ENCODE assay signal across 8 cellular contexts in genomic region chr21:33324311-33325221, GRCh38. TPM values are rescaled to one million over a fixed set of nuclear protein-coding genes. Genes with fewer than 3 reads are reported as not detected.
DNase-seq lines count a peak whose midpoint lies in the region; ATAC-seq and TF ChIP-seq lines count a peak whose summit lies in the region.

Gene IFNAR1, plus strand, starts transcription at chr21:33324970. Its CDS starts 86 bp downstream, at chr21:33325056.

- H2AFZ ChIP-seq in OCI-LY1 (ENCODE audit: low read length), result no peak within 1 kb of the TSS

- H3K79me2 ChIP-seq in OCI-LY1 (ENCODE audit: insufficient read depth, low read length), result peaks cover 45% of the 10 kb centered on the region

- peaks cover 37% of the 10 kb centered on the region for H3K4me1 ChIP-seq in OCI-LY1 (ENCODE audit: insufficient read depth, low read length, severe bottlenecking)
- peaks cover 31% of the 10 kb centered on the region for H3K4me1 ChIP-seq in mononuclear cell (ENCODE audit: insufficient read depth, low read length)

- DNase-seq in DMS 273 (lab: John Stamatoyannopoulos, UW; ENCODE audit: unreplicated experiment) (peak; percentile 99), HuH-7 (ENCODE audit: low spot score) (peak; percentile 87), epithelial cell of esophagus (ENCODE audit: low read depth) (peak; percentile 99)
- peak; percentile 98 for DNase-seq in activated CD8-positive, alpha-beta memory T cell treated with anti-CD3 and anti-CD28 coated beads, Interleukin-2, amount 50 U/mL, for 48 hours
- DNase-seq in stimulated activated CD8-positive, alpha-beta memory T cell treated with anti-CD3 and anti-CD28 coated beads, Interleukin-4, amount 100 ng/mL, for 1 hour (ENCODE audit: low read depth in 2 of 2, low spot score in 1 of 2), result peak; percentile 97 to 99

- H3K27ac ChIP-seq in OCI-LY1 (ENCODE audit: low read depth, low read length, poor library complexity, severe bottlenecking), result peak within 1 kb of the TSS; percentile 92

- no peaks in the 10 kb centered on the region for H3K27me3 ChIP-seq in OCI-LY1 (ENCODE audit: insufficient read depth, low read length)
- no peaks in the 10 kb centered on the region for H3K27me3 ChIP-seq in mononuclear cell (ENCODE audit: insufficient read depth, low read length)

- H3K4me2 ChIP-seq in OCI-LY1 (ENCODE audit: low read length), result peak within 1 kb of the TSS; percentile 97

- peak within 1 kb of the TSS; percentile 85 for H3K4me3 ChIP-seq in OCI-LY1 (ENCODE audit: low read depth, low read length, poor library complexity, severe bottlenecking)
- peak within 1 kb of the TSS; percentile 93 for H3K4me3 ChIP-seq in epithelial cell of esophagus (ENCODE audit: low read length)
- H3K4me3 ChIP-seq in mononuclear cell (ENCODE audit: low read length), result peak within 1 kb of the TSS; percentile 98

- H3K9me3 ChIP-seq in OCI-LY1 (ENCODE audit: low read length) (no peaks in the 10 kb centered on the region), mononuclear cell (ENCODE audit: low read depth, low read length) (no peaks in the 10 kb centered on the region)

- no peak for TF ChIP-seq CTCF in OCI-LY1 (IDR thresholded peaks at IDR 0.05; ENCODE audit: low read length)
- TF ChIP-seq CTCF in epithelial cell of esophagus (IDR thresholded peaks at IDR 0.05; ENCODE audit: insufficient read depth, low read depth, low read length, missing control alignments), result no peak

- H3K9ac ChIP-seq in OCI-LY1 (ENCODE audit: low read length), result peak within 1 kb of the TSS; percentile 83

- no peaks in the 10 kb centered on the region for H3K9me2 ChIP-seq in OCI-LY1 (ENCODE audit: low read depth, low read length)

- peaks cover 17% of the 10 kb centered on the region for H3K36me3 ChIP-seq in OCI-LY1 (ENCODE audit: insufficient read depth, low read length)

- ATAC-seq in GM21526 (IDR thresholded peaks at IDR 0.05; ENCODE audit: low FRiP score, unreplicated experiment), result peak; percentile 76

- no peaks in the 10 kb centered on the region for H4K20me1 ChIP-seq in OCI-LY1 (ENCODE audit: insufficient read depth, low read length)

- no peaks in the 10 kb centered on the region for H3F3A ChIP-seq in OCI-LY1 (ENCODE audit: insufficient read depth, low read length)

RNA-seq across cellular contexts. Expression of gene IFNAR1, which starts in this region (rescaled TPM):
- total RNA-seq in mononuclear cell, result 12.4 TPM

Comparison
In these comparisons a context has a peak if more than half of its experiments do, and no peak if none do; other contexts are left out.
1. Peak in every context shown above with its lines: DNase-seq, ATAC-seq, H3K4me3 ChIP-seq and H3K27ac ChIP-seq.